8 cellular contexts compared by ENCODE assay signal in the genomic region with DNA sequence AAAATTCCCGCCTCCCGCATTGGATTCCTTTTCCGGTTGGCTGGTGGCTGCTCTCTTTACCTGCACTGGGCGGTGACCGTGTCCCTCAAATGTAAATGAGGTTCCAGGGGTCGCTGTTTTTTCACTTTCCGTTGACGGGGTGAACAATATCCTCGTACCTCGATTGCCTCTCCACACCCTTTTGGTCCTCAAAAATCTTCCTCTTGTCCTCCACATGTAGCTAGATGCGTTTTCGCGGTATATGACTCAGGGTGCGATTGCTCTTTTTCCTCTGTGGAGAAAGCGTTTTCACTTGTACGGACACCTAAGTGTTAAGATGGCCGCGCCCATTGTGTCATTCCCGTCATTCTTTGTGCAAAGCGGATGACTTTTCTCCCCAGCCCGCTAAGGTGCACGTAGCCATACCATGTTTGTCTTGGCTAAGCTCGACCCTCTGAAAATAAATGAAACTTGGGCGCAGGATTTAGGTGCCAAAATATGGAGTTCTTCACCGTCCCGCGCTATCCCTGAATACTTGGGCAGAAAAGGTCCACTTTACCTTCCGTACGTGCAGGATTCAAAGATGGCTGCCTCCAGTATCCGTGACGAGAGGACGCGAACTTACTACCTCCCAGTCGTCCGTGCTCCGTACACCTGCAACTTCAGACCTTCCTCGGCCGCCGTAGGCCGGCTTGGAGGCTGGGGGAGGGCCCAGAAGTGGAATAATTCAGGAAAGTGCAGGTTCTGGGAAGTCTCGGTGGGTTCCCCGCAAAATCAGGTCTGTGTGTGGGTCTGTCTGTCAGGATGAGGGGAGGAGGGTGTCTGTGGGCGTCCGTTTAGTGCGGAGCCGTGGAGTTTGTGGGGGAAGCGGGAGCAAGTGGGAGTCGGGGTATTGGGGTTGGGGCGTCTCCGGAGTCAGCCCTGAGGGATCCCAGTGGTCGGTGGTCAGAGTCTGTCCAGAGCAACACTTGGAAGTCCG. TPM values are rescaled to one million over a fixed set of nuclear protein-coding genes. Genes with fewer than 3 reads are reported as not detected.
DNase-seq lines count a peak whose midpoint lies in the region; ATAC-seq, FAIRE-seq and TF ChIP-seq lines count a peak whose summit lies in the region.

A gene (plus strand): TSS at position 689 of the 958 bp plus-strand sequence. CDS start 8,749 bp downstream, outside the sequence.

- peak; percentile 88 for ATAC-seq in GM18867 (IDR thresholded peaks at IDR 0.05; ENCODE audit: unreplicated experiment)
- peak; percentile 71 for ATAC-seq in HG03139 (IDR thresholded peaks at IDR 0.05; ENCODE audit: unreplicated experiment)

- H3K9me3 Mint-ChIP-seq in chondrocyte (ENCODE audit: low read depth), result peaks cover 39% of the 10 kb centered on the region

- H3K4me1 Mint-ChIP-seq in chondrocyte (ENCODE audit: low read depth), result peaks cover 25% of the 10 kb centered on the region

- TF ChIP-seq CTCF in chondrocyte (IDR thresholded peaks at IDR 0.05) (peak; percentile 72), kidney (IDR thresholded peaks at IDR 0.05; ENCODE audit: borderline replicate concordance, extremely low read depth, insufficient read depth) (peak; percentile 31)

- intact Hi-C loops in kidney (cut with DNase I), result no loop called here

- H2AFZ ChIP-seq in ACC112 (ENCODE audit: low read length, unreplicated experiment), result peak within 1 kb of the TSS; percentile 61

- peak within 1 kb of the TSS; percentile 98 for H3K27ac Mint-ChIP-seq in chondrocyte (ENCODE audit: unreplicated experiment)

- H3K27me3 ChIP-seq in ACC112 (ENCODE audit: insufficient read depth, low read length), result no peaks in the 10 kb centered on the region

- H3K79me2 ChIP-seq in ACC112 (ENCODE audit: control insufficient read depth, insufficient read depth, low read length, unreplicated experiment), result peaks cover 8% of the 10 kb centered on the region

- H3K27ac ChIP-seq in ACC112 (ENCODE audit: low read depth, low read length), result peak within 1 kb of the TSS; percentile 47
- H3K27ac ChIP-seq in kidney (ENCODE audit: low read depth in 2 of 2, low read length in 2 of 2), result peak within 1 kb of the TSS; percentile 86 to 97

- peak within 1 kb of the TSS; percentile 74 to 82 for H3K9ac ChIP-seq in kidney (ENCODE audit: low read length in 2 of 2)

- H3K4me3 ChIP-seq in ACC112 (ENCODE audit: low read depth, low read length), result peak within 1 kb of the TSS; percentile 97
- peak within 1 kb of the TSS; percentile 79 to 83 for H3K4me3 ChIP-seq in kidney (ENCODE audit: low read length in 2 of 2)

- H3K27me3 Mint-ChIP-seq in chondrocyte (ENCODE audit: low read depth), result no peaks in the 10 kb centered on the region

- peaks cover 26% of the 10 kb centered on the region for H3K36me3 Mint-ChIP-seq in chondrocyte (ENCODE audit: low read depth)

- peak; percentile 92 for DNase-seq in NCI-H226
- DNase-seq in activated CD4-positive, alpha-beta T cell treated with anti-CD3 and anti-CD28 coated beads for 1 hour, result peak; percentile 78
- no peak for DNase-seq in chondrocyte (ENCODE audit: low spot score)
- DNase-seq in kidney, result peak; percentile 95
- peak; percentile 63 to 68 for DNase-seq in stimulated activated CD4-positive, alpha-beta T cell treated with anti-CD3 and anti-CD28 coated beads, Interleukin-15, amount 100 ng/mL, for 1 hour (ENCODE audit: low read depth in 1 of 2, low spot score in 1 of 2)

- H3K36me3 ChIP-seq in ACC112 (ENCODE audit: insufficient read depth, low read length), result peaks cover 16% of the 10 kb centered on the region
- peaks cover 0 to 3% of the 10 kb centered on the region in 2 donors for H3K36me3 ChIP-seq in kidney (ENCODE audit: control insufficient read depth in 1 of 2, insufficient read depth in 2 of 2, low read length in 2 of 2)

- no peaks in the 10 kb centered on the region for H3K4me1 ChIP-seq in ACC112 (ENCODE audit: control insufficient read depth, insufficient read depth, low read length, unreplicated experiment)
- peaks cover 0 to 6% of the 10 kb centered on the region in 2 donors for H3K4me1 ChIP-seq in kidney (ENCODE audit: control insufficient read depth in 1 of 2, insufficient read depth in 1 of 2, low read depth in 1 of 2, low read length in 2 of 2)

- H3K4me3 Mint-ChIP-seq in chondrocyte (ENCODE audit: unreplicated experiment), result peak within 1 kb of the TSS; percentile 100

- FAIRE-seq in kidney (lab: Jason Lieb, UNC), result peak; percentile 30

- H3K9me3 ChIP-seq in kidney (ENCODE audit: control insufficient read depth in 1 of 2, low read length in 2 of 2), result peaks cover 6 to 8% of the 10 kb centered on the region in 2 donors

RNA-seq across cellular contexts. Expression of the gene that starts here (rescaled TPM):
- total RNA-seq in chondrocyte (6.4 to 7.2 TPM (median 6.5 TPM) in 3 replicates), kidney (6.9 TPM)
- polyA plus RNA-seq in kidney (ENCODE audit: insufficient read depth, low read depth, low replicate concordance), result 5.8 TPM
